ENCODE assay signal across 11 cellular contexts in the genomic region with DNA sequence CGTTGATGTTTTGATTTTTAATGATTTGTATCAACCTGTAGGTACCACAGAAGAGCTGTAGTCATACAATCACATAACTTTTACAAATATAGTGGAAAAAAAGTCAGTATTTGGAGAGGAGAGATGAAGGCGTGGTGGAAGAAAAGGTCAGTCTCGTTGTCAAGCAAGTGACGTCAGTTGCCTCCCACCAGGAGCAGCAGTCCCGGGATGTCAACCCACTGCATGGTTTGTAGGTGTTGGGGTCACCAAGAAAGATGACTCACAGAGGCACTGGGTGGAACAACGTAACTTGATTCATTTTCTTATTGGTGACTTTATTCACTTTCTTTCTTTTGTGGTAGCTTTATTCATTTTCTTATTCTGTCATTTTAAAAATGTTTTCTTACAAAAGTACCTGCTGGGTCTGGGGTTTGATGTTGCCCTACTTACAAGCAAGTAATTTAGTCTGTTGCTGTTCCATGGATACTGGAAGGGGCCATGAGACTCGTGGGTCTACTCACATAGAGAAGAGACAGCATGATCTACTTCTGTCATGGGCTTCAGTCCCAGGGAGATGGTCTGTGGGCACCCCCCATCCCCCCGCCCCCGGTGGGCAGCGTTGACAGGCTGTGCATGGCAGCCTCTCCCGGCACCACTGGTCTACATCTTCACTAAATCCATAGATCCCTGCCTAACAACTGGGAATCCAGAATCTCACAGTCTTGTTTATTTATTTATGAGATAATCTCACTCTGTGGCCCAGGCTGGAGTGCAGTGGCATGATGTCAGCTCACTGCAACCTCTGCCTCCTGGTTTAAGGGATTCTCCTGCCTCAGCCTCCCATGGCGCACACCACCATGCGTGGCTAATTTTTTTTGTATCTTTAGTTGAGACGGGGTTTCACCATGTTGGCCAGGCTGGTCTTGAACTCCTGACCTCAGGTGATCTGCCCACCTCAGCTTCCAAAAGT. TPM values are rescaled to one million over a fixed set of nuclear protein-coding genes. Genes with fewer than 3 reads are reported as not detected.
DNase-seq lines count a peak whose midpoint lies in the region; ATAC-seq lines count a peak whose summit lies in the region.
"Had no signal": no experiment of that assay in that cellular context is flagged by ENCODE, and none has a peak within 500 bp of the region (broad histone marks: within the 10 kb centered on the region; RNA-seq: fewer than 3 reads in every experiment).

No MANE protein-coding gene starts in this region.

- H3K4me1 Mint-ChIP-seq in activated T-helper 1 cell treated with anti-CD3 and anti-CD28 coated beads, Interleukin-12 subunit alpha, Interleukin-12 subunit beta, Interleukin-2, Interleukin-4 antibody, amounts not matched to agents 30 ng/mL and 10 ng/mL and 1 ng/mL, durations not matched to agents 14 hours and 24 hours and 36 hours (ENCODE audit: low read depth): peaks cover 32% of the 10 kb centered on the region

- peaks cover 47% of the 10 kb centered on the region for H3K36me3 Mint-ChIP-seq in activated T-helper 1 cell treated with anti-CD3 and anti-CD28 coated beads, Interleukin-12 subunit alpha, Interleukin-12 subunit beta, Interleukin-2, Interleukin-4 antibody, amounts not matched to agents 30 ng/mL and 10 ng/mL and 1 ng/mL, durations not matched to agents 14 hours and 24 hours and 36 hours (ENCODE audit: low read depth)

- peak overlapping the region; percentile 63 for H3K27ac Mint-ChIP-seq in activated T-helper 1 cell treated with anti-CD3 and anti-CD28 coated beads, Interleukin-12 subunit alpha, Interleukin-12 subunit beta, Interleukin-2, Interleukin-4 antibody, amounts not matched to agents 30 ng/mL and 10 ng/mL and 1 ng/mL, durations not matched to agents 14 hours and 24 hours and 36 hours
- H3K27ac Mint-ChIP-seq: dendritic cell treated with granulocyte-macrophage colony-stimulating factor and Interleukin-4, amounts not matched to agents 40 ng/mL and 50 ng/mL, for 4 days had no signal

- H3K4me3 Mint-ChIP-seq in activated T-helper 1 cell treated with anti-CD3 and anti-CD28 coated beads, Interleukin-12 subunit alpha, Interleukin-12 subunit beta, Interleukin-2, Interleukin-4 antibody, amounts not matched to agents 30 ng/mL and 10 ng/mL and 1 ng/mL, durations not matched to agents 14 hours and 24 hours and 36 hours: peak overlapping the region; percentile 34
- H3K4me3 Mint-ChIP-seq: dendritic cell treated with granulocyte-macrophage colony-stimulating factor and Interleukin-4, amounts not matched to agents 40 ng/mL and 50 ng/mL, for 4 days had no signal

- peaks cover 9% of the 10 kb centered on the region for H3K9me3 Mint-ChIP-seq in activated T-helper 1 cell treated with anti-CD3 and anti-CD28 coated beads, Interleukin-12 subunit alpha, Interleukin-12 subunit beta, Interleukin-2, Interleukin-4 antibody, amounts not matched to agents 30 ng/mL and 10 ng/mL and 1 ng/mL, durations not matched to agents 14 hours and 24 hours and 36 hours

- H3K27me3 Mint-ChIP-seq in activated T-helper 1 cell treated with anti-CD3 and anti-CD28 coated beads, Interleukin-12 subunit alpha, Interleukin-12 subunit beta, Interleukin-2, Interleukin-4 antibody, amounts not matched to agents 30 ng/mL and 10 ng/mL and 1 ng/mL, durations not matched to agents 14 hours and 24 hours and 36 hours (ENCODE audit: insufficient read depth): peaks cover 9% of the 10 kb centered on the region

- peak; percentile 60 to 64 for DNase-seq in activated CD4-positive, alpha-beta T cell treated with anti-CD3 and anti-CD28 coated beads for 4 hours
- DNase-seq in activated CD4-positive, alpha-beta T cell treated with anti-CD3 and anti-CD28 coated beads for 1 hour: no peak
- no peak for DNase-seq in activated T-helper 1 cell treated with anti-CD3 and anti-CD28 coated beads, Interleukin-12 subunit alpha, Interleukin-12 subunit beta, Interleukin-2, Interleukin-4 antibody, amounts not matched to agents 30 ng/mL and 10 ng/mL and 1 ng/mL, durations not matched to agents 14 hours and 24 hours and 36 hours (ENCODE audit: low spot score)
- DNase-seq in iris pigment epithelial cell (ENCODE audit: low read depth) (peak; percentile 61), globus pallidus (ENCODE audit: low spot score) (no peak), AML-193 (lab: John Stamatoyannopoulos, UW) (no peak)
- peak; percentile 13 to 47 for DNase-seq in stimulated activated CD8-positive, alpha-beta memory T cell treated with anti-CD3 and anti-CD28 coated beads, Interleukin-4, amount 100 ng/mL, for 4 hours (ENCODE audit: low read depth in 2 of 2, low spot score in 1 of 2)
- DNase-seq: NCI-H2081 had no signal

- intact Hi-C loops in activated T-helper 1 cell treated with anti-CD3 and anti-CD28 coated beads, Interleukin-12 subunit alpha, Interleukin-12 subunit beta, Interleukin-2, Interleukin-4 antibody, amounts not matched to agents 30 ng/mL and 10 ng/mL and 1 ng/mL, durations not matched to agents 14 hours and 24 hours and 36 hours (cut with micrococcal nuclease): loop anchor here (2.0 to 10.0 kb wide), 4 partner anchors 18 to 560 kb away; a partner anchor contains a TSS

- ATAC-seq in HG03159 (IDR thresholded peaks at IDR 0.05; ENCODE audit: unreplicated experiment): no peak
- ATAC-seq: A549 had no signal

RNA-seq across cellular contexts. Expression of a gene that starts 36.4 kb away (rescaled TPM):
- 29.0 and 31.2 TPM in 2 replicates for total RNA-seq in activated T-helper 1 cell treated with anti-CD3 and anti-CD28 coated beads, Interleukin-12 subunit alpha, Interleukin-12 subunit beta, Interleukin-2, Interleukin-4 antibody, amounts not matched to agents 30 ng/mL and 10 ng/mL and 1 ng/mL, durations not matched to agents 14 hours and 24 hours and 36 hours

Comparison
In these comparisons a context has a peak if more than half of its experiments do, and no peak if none do; other contexts are left out.
1. DNase-seq: peak in activated CD4-positive, alpha-beta T cell treated with anti-CD3 and anti-CD28 coated beads for 4 hours (2 of 2), iris pigment epithelial cell (single experiment) and stimulated activated CD8-positive, alpha-beta memory T cell treated with anti-CD3 and anti-CD28 coated beads, Interleukin-4, amount 100 ng/mL, for 4 hours (2 of 2); none in activated CD4-positive, alpha-beta T cell treated with anti-CD3 and anti-CD28 coated beads for 1 hour (single experiment), activated T-helper 1 cell treated with anti-CD3 and anti-CD28 coated beads, Interleukin-12 subunit alpha, Interleukin-12 subunit beta, Interleukin-2, Interleukin-4 antibody, amounts not matched to agents 30 ng/mL and 10 ng/mL and 1 ng/mL, durations not matched to agents 14 hours and 24 hours and 36 hours (single experiment), globus pallidus (single experiment) and AML-193 (0 of 2).